ENCODE assay signal across 10 cellular contexts in genomic region chr5:125227333-125228075, GRCh38.
DNase-seq lines count a peak whose midpoint lies in the region; ATAC-seq and TF ChIP-seq lines count a peak whose summit lies in the region.
"Had no signal": no experiment of that assay in that cellular context is flagged by ENCODE, and none has a peak within 500 bp of the region (broad histone marks: within the 10 kb centered on the region; RNA-seq: fewer than 3 reads in every experiment).

No MANE protein-coding gene starts in this region.

- in situ Hi-C loops in Panc1 (cut with HindIII; ENCODE audit: low pct_unique_long_range_greater_than_20kb, low sequenced_read_pairs), result no loop called here

- no peaks in the 10 kb centered on the region for H3K9me3 ChIP-seq in Panc1 (ENCODE audit: control insufficient read depth, insufficient read depth, low read depth, low read length)

- H3K27ac Mint-ChIP-seq in GM23338, result no peak overlapping the region
- H3K27ac Mint-ChIP-seq: activated T-helper 17 cell treated with anti-CD3 and anti-CD28 coated beads, Interleukin-2, amount 50 U/mL, for 72 hours had no signal

- DNase-seq in A172 (ENCODE audit: low spot score), result peak; percentile 33
- peak; percentile 59 for DNase-seq in GM23338 (ENCODE audit: low spot score)
- DNase-seq in Panc1 (ENCODE audit: low read depth, low spot score), result no peak
- DNase-seq in foreskin melanocyte, result peak; percentile 56

- no peak overlapping the region; the same call in 1 of the 2 replicates for H2AFZ ChIP-seq in GM23338

- no peak overlapping the region for H3K4me2 ChIP-seq in GM23338
- H3K4me2 ChIP-seq: KMS-11 had no signal

- no TSS peak for BruUV-seq in Panc1 (replicated peaks; lab: Mats Ljungman, UMichigan)

- H3K9me3 Mint-ChIP-seq in GM23338, result peaks cover 3% of the 10 kb centered on the region; the same call in 1 of the 3 replicates

- H3K4me1 ChIP-seq in GM23338 (ENCODE audit: insufficient read depth) (no peaks in the 10 kb centered on the region), Panc1 (ENCODE audit: control insufficient read depth, insufficient read depth, low read length) (no peaks in the 10 kb centered on the region)

- H3K4me1 Mint-ChIP-seq in GM23338, result no peaks in the 10 kb centered on the region; the same call in 2 of the 3 replicates
- H3K4me1 Mint-ChIP-seq: activated T-helper 17 cell treated with anti-CD3 and anti-CD28 coated beads, Interleukin-2, amount 50 U/mL, for 72 hours had no signal

- POLR2A ChIA-PET in Panc1 (lab: Charles Lee), result no interaction called here

- H4K20me1 ChIP-seq in GM23338 (replicated peaks; ENCODE audit: insufficient read depth), result no peaks in the 10 kb centered on the region

- no peak overlapping the region for H3K4me3 ChIP-seq in GM23338
- no peak overlapping the region for H3K4me3 ChIP-seq in Panc1 (ENCODE audit: low read depth in 2 of 2, low read length in 2 of 2)

- H3K36me3 Mint-ChIP-seq in GM23338 (ENCODE audit: low read depth), result no peaks in the 10 kb centered on the region; the same call in 2 of the 3 replicates

- CTCF ChIA-PET in Panc1 (lab: Charles Lee), result interaction anchor here (0.6 kb wide), 1 partner anchor 21 kb away, joined by 3 read pairs; no protein-coding TSS in a partner anchor

- no peaks in the 10 kb centered on the region for H3K36me3 ChIP-seq in GM23338 (ENCODE audit: insufficient read depth)
- no peaks in the 10 kb centered on the region for H3K36me3 ChIP-seq in Panc1 (ENCODE audit: control insufficient read depth, insufficient read depth, low read length)

- H3F3A ChIP-seq in GM23338 (replicated peaks; ENCODE audit: low read depth), result no peaks in the 10 kb centered on the region

- no peak overlapping the region for H3K4me3 Mint-ChIP-seq in GM23338
- H3K4me3 Mint-ChIP-seq: activated T-helper 17 cell treated with anti-CD3 and anti-CD28 coated beads, Interleukin-2, amount 50 U/mL, for 72 hours had no signal

- no peaks in the 10 kb centered on the region for H3K79me2 ChIP-seq in GM23338 (replicated peaks; ENCODE audit: insufficient read depth)

- peaks cover 6% of the 10 kb centered on the region for H3K27me3 Mint-ChIP-seq in GM23338 (ENCODE audit: insufficient read depth, low read depth, poor library complexity)
- H3K27me3 Mint-ChIP-seq: activated T-helper 17 cell treated with anti-CD3 and anti-CD28 coated beads, Interleukin-2, amount 50 U/mL, for 72 hours had no signal

- H3K9me2 ChIP-seq in GM23338 (ENCODE audit: insufficient read depth), result peaks cover 3% of the 10 kb centered on the region; the same call in 1 of the 2 replicates

- H3K27me3 ChIP-seq in GM23338 (ENCODE audit: insufficient read depth), result no peaks in the 10 kb centered on the region
- no peaks in the 10 kb centered on the region for H3K27me3 ChIP-seq in Panc1 (ENCODE audit: control insufficient read depth, insufficient read depth, low read length)

- peak; percentile 60 to 72 for TF ChIP-seq CTCF in GM23338 (conservative IDR thresholded peaks at IDR 0.05; ENCODE audit: low read depth in 2 of 2)
- peak; percentile 74 for TF ChIP-seq CTCF in Panc1 (IDR thresholded peaks at IDR 0.05)

- intact Hi-C loops in Panc1 (cut with micrococcal nuclease; ENCODE audit: unreplicated experiment), result no loop called here

- H3K27ac ChIP-seq in GM23338 (ENCODE audit: low read depth) (no peak overlapping the region), Panc1 (ENCODE audit: low read length) (peak overlapping the region; percentile 55)
- H3K27ac ChIP-seq: KMS-11 had no signal

- ATAC-seq in GM23338 (peak; percentile 73), Panc1 (0 out of 2 replicates have a peak, but pooled peaks have one; percentile 34), HG03432 (IDR thresholded peaks at IDR 0.05; ENCODE audit: unreplicated experiment) (no peak), GM18909 (IDR thresholded peaks at IDR 0.05; ENCODE audit: poor library complexity, unreplicated experiment) (no peak), GM19455 (IDR thresholded peaks at IDR 0.05; ENCODE audit: unreplicated experiment) (no peak), GM18870 (IDR thresholded peaks at IDR 0.05; ENCODE audit: unreplicated experiment) (no peak)
- ATAC-seq: activated T-helper 17 cell treated with anti-CD3 and anti-CD28 coated beads, Interleukin-2, amount 50 U/mL, for 72 hours had no signal

TF ChIP-seq in GM23338, 12 proteins besides CTCF, POLR2A, EP300 and RAD21 (continues in another document):
- TF ChIP-seq CREB1 (CRISPR knock-in tag; IDR thresholded peaks at IDR 0.05; ENCODE audit: low read depth), result no peak
- no peak for TF ChIP-seq STAT1 (IDR thresholded peaks at IDR 0.05; ENCODE audit: unreplicated experiment)
- TF ChIP-seq ZNF331 (CRISPR knock-in tag; IDR thresholded peaks at IDR 0.05; ENCODE audit: low read depth), result no peak
- no peak for TF ChIP-seq REST (IDR thresholded peaks at IDR 0.05; ENCODE audit: unreplicated experiment)
- TF ChIP-seq JUNB (IDR thresholded peaks at IDR 0.05; ENCODE audit: unreplicated experiment), result no peak

Comparison
In these comparisons a context has a peak if more than half of its experiments do, and no peak if none do; other contexts are left out.
1. ATAC-seq: peak in GM23338 (single experiment) and Panc1 (single experiment); none in HG03432 (single experiment), GM18909 (single experiment), GM19455 (single experiment) and GM18870 (single experiment).